In genomic region chr5:170280090-170280493, GRCh38 we compare ENCODE assay signal across 14 cellular contexts. TPM values are rescaled to one million over a fixed set of nuclear protein-coding genes. Genes with fewer than 3 reads are reported as not detected.
DNase-seq lines count a peak whose midpoint lies in the region; ATAC-seq lines count a peak whose summit lies in the region.
"Had no signal": no experiment of that assay in that cellular context is flagged by ENCODE, and none has a peak within 500 bp of the region (broad histone marks: within the 10 kb centered on the region; RNA-seq: fewer than 3 reads in every experiment).

No MANE protein-coding gene starts in this region.

- ATAC-seq in GM18907 (IDR thresholded peaks at IDR 0.05; ENCODE audit: unreplicated experiment) (no peak), GM18517 (IDR thresholded peaks at IDR 0.05; ENCODE audit: unreplicated experiment) (no peak)

- H3K9me3 Mint-ChIP-seq in activated T-helper 1 cell treated with anti-CD3 and anti-CD28 coated beads, Interleukin-12 subunit alpha, Interleukin-12 subunit beta, Interleukin-2, Interleukin-4 antibody, amounts not matched to agents 30 ng/mL and 10 ng/mL and 1 ng/mL, durations not matched to agents 14 hours and 24 hours and 36 hours = no peaks in the 10 kb centered on the region

- peak overlapping the region; percentile 98 for H3K27ac Mint-ChIP-seq in activated T-helper 1 cell treated with anti-CD3 and anti-CD28 coated beads, Interleukin-12 subunit alpha, Interleukin-12 subunit beta, Interleukin-2, Interleukin-4 antibody, amounts not matched to agents 30 ng/mL and 10 ng/mL and 1 ng/mL, durations not matched to agents 14 hours and 24 hours and 36 hours

- WGBS in thymus = 75% methylated on average over 6 of the region's 6 CpGs

- no peaks in the 10 kb centered on the region for H3K9me3 ChIP-seq in thymus (ENCODE audit: control insufficient read depth)

- H3K4me1 Mint-ChIP-seq in activated T-helper 1 cell treated with anti-CD3 and anti-CD28 coated beads, Interleukin-12 subunit alpha, Interleukin-12 subunit beta, Interleukin-2, Interleukin-4 antibody, amounts not matched to agents 30 ng/mL and 10 ng/mL and 1 ng/mL, durations not matched to agents 14 hours and 24 hours and 36 hours (ENCODE audit: low read depth) = peaks cover 96% of the 10 kb centered on the region

- peaks cover 59% of the 10 kb centered on the region for H3K36me3 Mint-ChIP-seq in activated T-helper 1 cell treated with anti-CD3 and anti-CD28 coated beads, Interleukin-12 subunit alpha, Interleukin-12 subunit beta, Interleukin-2, Interleukin-4 antibody, amounts not matched to agents 30 ng/mL and 10 ng/mL and 1 ng/mL, durations not matched to agents 14 hours and 24 hours and 36 hours (ENCODE audit: low read depth)

- no peaks in the 10 kb centered on the region for H3K27me3 ChIP-seq in thymus (ENCODE audit: control insufficient read depth, insufficient read depth)

- peak overlapping the region; percentile 73 for H3K4me3 Mint-ChIP-seq in activated T-helper 1 cell treated with anti-CD3 and anti-CD28 coated beads, Interleukin-12 subunit alpha, Interleukin-12 subunit beta, Interleukin-2, Interleukin-4 antibody, amounts not matched to agents 30 ng/mL and 10 ng/mL and 1 ng/mL, durations not matched to agents 14 hours and 24 hours and 36 hours

- H3K4me1 ChIP-seq in thymus (ENCODE audit: control insufficient read depth, insufficient read depth, low read length) = peaks cover 31% of the 10 kb centered on the region

- peak; percentile 56 for DNase-seq in activated CD8-positive, alpha-beta memory T cell treated with anti-CD3 and anti-CD28 coated beads for 24 hours
- no peak for DNase-seq in activated CD8-positive, alpha-beta memory T cell treated with anti-CD3 and anti-CD28 coated beads, Interleukin-2, amount 50 U/mL, for 4 hours
- no peak for DNase-seq in activated T-helper 1 cell treated with anti-CD3 and anti-CD28 coated beads, Interleukin-12 subunit alpha, Interleukin-12 subunit beta, Interleukin-2, Interleukin-4 antibody, amounts not matched to agents 30 ng/mL and 10 ng/mL and 1 ng/mL, durations not matched to agents 14 hours and 24 hours and 36 hours (ENCODE audit: low spot score)
- DNase-seq in islet precursor cell = peak; percentile 78
- DNase-seq in dedifferentiated amniotic fluid mesenchymal stem cell (ENCODE audit: extremely low spot score) = no peak
- DNase-seq: GF-D8, NCI-H226, occipital lobe, WERI-Rb-1 had no signal

- H3K4me3 ChIP-seq in thymus (ENCODE audit: low read length) = peak overlapping the region; percentile 3

- H3K27ac ChIP-seq in thymus (ENCODE audit: low read depth) = peak overlapping the region; percentile 91
- H3K27ac ChIP-seq: WERI-Rb-1 had no signal

- no peaks in the 10 kb centered on the region for H3K27me3 Mint-ChIP-seq in activated T-helper 1 cell treated with anti-CD3 and anti-CD28 coated beads, Interleukin-12 subunit alpha, Interleukin-12 subunit beta, Interleukin-2, Interleukin-4 antibody, amounts not matched to agents 30 ng/mL and 10 ng/mL and 1 ng/mL, durations not matched to agents 14 hours and 24 hours and 36 hours (ENCODE audit: insufficient read depth)

- intact Hi-C loops in activated T-helper 1 cell treated with anti-CD3 and anti-CD28 coated beads, Interleukin-12 subunit alpha, Interleukin-12 subunit beta, Interleukin-2, Interleukin-4 antibody, amounts not matched to agents 30 ng/mL and 10 ng/mL and 1 ng/mL, durations not matched to agents 14 hours and 24 hours and 36 hours (cut with micrococcal nuclease) = no loop called here

- H3K36me3 ChIP-seq in thymus (ENCODE audit: control insufficient read depth, insufficient read depth) = peaks cover 16% of the 10 kb centered on the region
- H3K36me3 ChIP-seq: WERI-Rb-1 had no signal

RNA-seq across cellular contexts. Expression of gene LCP2, which starts 17.5 kb away (rescaled TPM):
- 350 and 351 TPM in 2 replicates for total RNA-seq in activated T-helper 1 cell treated with anti-CD3 and anti-CD28 coated beads, Interleukin-12 subunit alpha, Interleukin-12 subunit beta, Interleukin-2, Interleukin-4 antibody, amounts not matched to agents 30 ng/mL and 10 ng/mL and 1 ng/mL, durations not matched to agents 14 hours and 24 hours and 36 hours
- 131 TPM for polyA plus RNA-seq in thymus

RNA-seq across cellular contexts. Expression of gene C5orf58, which starts 47.3 kb away (rescaled TPM):
- not detected in 2 replicates for total RNA-seq in activated T-helper 1 cell treated with anti-CD3 and anti-CD28 coated beads, Interleukin-12 subunit alpha, Interleukin-12 subunit beta, Interleukin-2, Interleukin-4 antibody, amounts not matched to agents 30 ng/mL and 10 ng/mL and 1 ng/mL, durations not matched to agents 14 hours and 24 hours and 36 hours
- 0.48 TPM for polyA plus RNA-seq in thymus
- total RNA-seq: H4, occipital lobe, ureter had no signal

Comparison
In these comparisons a context has a peak if more than half of its experiments do, and no peak if none do; other contexts are left out.
1. DNase-seq: peak in activated CD8-positive, alpha-beta memory T cell treated with anti-CD3 and anti-CD28 coated beads for 24 hours (single experiment) and islet precursor cell (single experiment); none in activated CD8-positive, alpha-beta memory T cell treated with anti-CD3 and anti-CD28 coated beads, Interleukin-2, amount 50 U/mL, for 4 hours (single experiment), activated T-helper 1 cell treated with anti-CD3 and anti-CD28 coated beads, Interleukin-12 subunit alpha, Interleukin-12 subunit beta, Interleukin-2, Interleukin-4 antibody, amounts not matched to agents 30 ng/mL and 10 ng/mL and 1 ng/mL, durations not matched to agents 14 hours and 24 hours and 36 hours (single experiment) and dedifferentiated amniotic fluid mesenchymal stem cell (single experiment).